9 cellular contexts compared by ENCODE assay signal in genomic region chr5:138438003-138438723, GRCh38. TPM values are rescaled to one million over a fixed set of nuclear protein-coding genes. Genes with fewer than 3 reads are reported as not detected.
A peak's percentile ranks its signal among the peaks of the same experiment; 100 is the strongest.
DNase-seq lines count a peak whose midpoint lies in the region; ATAC-seq and TF ChIP-seq lines count a peak whose summit lies in the region.
"Had no signal": no experiment of that assay in that cellular context is flagged by ENCODE, and none has a peak within 500 bp of the region (broad histone marks: within the 10 kb centered on the region; RNA-seq: fewer than 3 reads in every experiment).

No MANE protein-coding gene starts in this region.

- peaks cover 23% of the 10 kb centered on the region for H3K27me3 Mint-ChIP-seq in activated naive CD4-positive, alpha-beta T cell treated with anti-CD3 and anti-CD28 coated beads, Interleukin-2, amount 10 ng/mL, durations not matched to agents 7 days and 5 days
- no peaks in the 10 kb centered on the region for H3K27me3 Mint-ChIP-seq in type B pancreatic cell

- TF ChIP-seq CTCF in astrocyte of the cerebellum (IDR thresholded peaks at IDR 0.05; ENCODE audit: low read depth, low read length, missing control alignments) (no peak), type B pancreatic cell (conservative IDR thresholded peaks at IDR 0.05) (no peak), omental fat pad (IDR thresholded peaks at IDR 0.05) (no peak)

- in situ Hi-C loops in astrocyte of the cerebellum (cut with HindIII; ENCODE audit: low sequenced_read_pairs), result no loop called here

- H3K36me3 Mint-ChIP-seq in activated naive CD4-positive, alpha-beta T cell treated with anti-CD3 and anti-CD28 coated beads, Interleukin-2, amount 10 ng/mL, durations not matched to agents 7 days and 5 days, result peaks cover 21% of the 10 kb centered on the region
- peaks cover 19% of the 10 kb centered on the region for H3K36me3 Mint-ChIP-seq in type B pancreatic cell

- H3K4me3 Mint-ChIP-seq in activated naive CD4-positive, alpha-beta T cell treated with anti-CD3 and anti-CD28 coated beads, Interleukin-2, amount 10 ng/mL, durations not matched to agents 7 days and 5 days, result peak overlapping the region; percentile 71
- peak overlapping the region; percentile 90 for H3K4me3 Mint-ChIP-seq in type B pancreatic cell

- no peaks in the 10 kb centered on the region for H3K9me3 Mint-ChIP-seq in activated naive CD4-positive, alpha-beta T cell treated with anti-CD3 and anti-CD28 coated beads, Interleukin-2, amount 10 ng/mL, durations not matched to agents 7 days and 5 days
- H3K9me3 Mint-ChIP-seq in type B pancreatic cell, result no peaks in the 10 kb centered on the region

- CTCF ChIA-PET in activated naive CD4-positive, alpha-beta T cell treated with anti-CD3 and anti-CD28 coated beads, Interleukin-2, amount 10 ng/mL, durations not matched to agents 7 days and 5 days (lab: Charles Lee), result interaction anchor here (1.1 to 3.2 kb wide), 4 partner anchors 11 to 110 kb away, joined by 3 to 16 read pairs (median 4); no protein-coding TSS in a partner anchor

- DNase-seq in activated naive CD4-positive, alpha-beta T cell treated with anti-CD3 and anti-CD28 coated beads, Interleukin-2, amount 10 ng/mL, durations not matched to agents 7 days and 5 days, result no peak
- no peak for DNase-seq in activated naive CD4-positive, alpha-beta T cell treated with anti-CD3 and anti-CD28 coated beads, Interleukin-2, amount 50 U/mL, for 16 hours
- DNase-seq in astrocyte of the cerebellum (ENCODE audit: low read depth) (no peak), left lobe of liver (ENCODE audit: low spot score) (no peak), type B pancreatic cell (ENCODE audit: extremely low spot score, unreplicated experiment) (no peak), omental fat pad (ENCODE audit: low spot score) (no peak), UCSD-AML1 (lab: John Stamatoyannopoulos, UW; ENCODE audit: unreplicated experiment) (no peak), SKM-1 treated with dmso at 0.1 percent for 144 hours (lab: John Stamatoyannopoulos, UW; ENCODE audit: unreplicated experiment) (no peak)
- DNase-seq: SIG-M5 had no signal

- no peak overlapping the region for H3K27ac Mint-ChIP-seq in activated naive CD4-positive, alpha-beta T cell treated with anti-CD3 and anti-CD28 coated beads, Interleukin-2, amount 10 ng/mL, durations not matched to agents 7 days and 5 days
- H3K27ac Mint-ChIP-seq in type B pancreatic cell, result peak overlapping the region; percentile 82

- peaks cover 14% of the 10 kb centered on the region for H3K4me1 Mint-ChIP-seq in activated naive CD4-positive, alpha-beta T cell treated with anti-CD3 and anti-CD28 coated beads, Interleukin-2, amount 10 ng/mL, durations not matched to agents 7 days and 5 days
- peaks cover 21% of the 10 kb centered on the region for H3K4me1 Mint-ChIP-seq in type B pancreatic cell (ENCODE audit: unreplicated experiment)

- peak overlapping the region; percentile 57 for H3K4me3 ChIP-seq in astrocyte of the cerebellum (ENCODE audit: low read depth, low read length)

- ATAC-seq in left lobe of liver (peak; percentile 22), omental fat pad (ENCODE audit: low FRiP score) (no peak)

RNA-seq across cellular contexts. Expression of gene REEP2, which starts 0.7 kb away (rescaled TPM):
- not detected for total RNA-seq in left lobe of liver
- total RNA-seq in type B pancreatic cell (ENCODE audit: low replicate concordance), result 7.8 and 31.0 TPM in 2 replicates
- 1 to 10 TPM in 3 of 4 donors, under 1 TPM in 1; 0.84 to 7.0 (median 2.0) TPM for total RNA-seq in omental fat pad

RNA-seq across cellular contexts. Expression of gene EGR1, which starts 27.1 kb away (rescaled TPM):
- total RNA-seq in left lobe of liver (12.1 TPM), type B pancreatic cell (ENCODE audit: low replicate concordance) (64.4 and 283 TPM in 2 replicates), omental fat pad (100 to 1,000 TPM in 3 of 4 donors, 10 to 100 TPM in 1; 95.1 to 280 (median 157) TPM)
